Comparison of ENCODE assay signal across 21 cellular contexts in the genomic region with DNA sequence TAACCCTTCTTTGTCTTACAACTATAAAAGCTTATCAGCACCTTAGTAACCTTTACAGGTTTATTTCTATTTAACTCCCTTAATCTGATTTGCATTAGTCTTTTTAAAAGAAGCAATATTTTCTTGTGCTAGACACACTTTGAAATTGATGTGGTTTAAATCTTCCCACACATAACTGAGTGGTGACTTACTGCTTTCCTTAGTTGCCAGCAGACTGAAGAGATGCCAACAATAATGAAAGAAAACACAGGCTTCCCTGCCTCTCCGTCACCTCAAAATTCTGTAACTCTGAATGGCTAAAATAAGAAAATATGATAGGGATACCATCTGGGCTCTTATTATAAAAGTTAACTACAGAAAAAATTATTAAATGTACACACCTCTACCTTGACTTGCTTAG.
DNase-seq lines count a peak whose midpoint lies in the region; ATAC-seq and TF ChIP-seq lines count a peak whose summit lies in the region.
"Had no signal": no experiment of that assay in that cellular context is flagged by ENCODE, and none has a peak within 500 bp of the region (broad histone marks: within the 10 kb centered on the region; RNA-seq: fewer than 3 reads in every experiment).

No MANE protein-coding gene starts in this region.

- TF ChIP-seq CTCF in osteoblast (IDR thresholded peaks at IDR 0.05; ENCODE audit: extremely low read depth, low read depth, low read length): no peak

- H3K4me1 ChIP-seq in osteoblast (ENCODE audit: insufficient read depth, low read length) (peaks cover 13% of the 10 kb centered on the region), SJCRH30 (no peaks in the 10 kb centered on the region)
- H3K4me1 ChIP-seq: BE2C, body of pancreas, Peyer's patch, stomach had no signal

- H3K27ac ChIP-seq in osteoblast (ENCODE audit: low read depth, low read length): peak overlapping the region; percentile 64
- no peak overlapping the region for H3K27ac ChIP-seq in SJCRH30
- H3K27ac ChIP-seq: body of pancreas, esophagus muscularis mucosa, neutrophil, Peyer's patch, stomach had no signal

- H3K79me2 ChIP-seq in osteoblast (ENCODE audit: insufficient read depth, low read length): no peaks in the 10 kb centered on the region

- no peaks in the 10 kb centered on the region for H4K20me1 ChIP-seq in osteoblast (ENCODE audit: insufficient read depth, low read length)

- H3K9me3 ChIP-seq in osteoblast (ENCODE audit: low read depth, low read length): no peaks in the 10 kb centered on the region
- H3K9me3 ChIP-seq in SJCRH30 (replicated peaks): no peaks in the 10 kb centered on the region; the same call in 1 of the 2 replicates
- H3K9me3 ChIP-seq: body of pancreas, neutrophil, Peyer's patch had no signal

- H3K4me3 ChIP-seq in osteoblast (ENCODE audit: insufficient read depth, low read length) (no peak overlapping the region), SJCRH30 (no peak overlapping the region)
- H3K4me3 ChIP-seq: body of pancreas, esophagus muscularis mucosa, Peyer's patch, stomach had no signal

- H3K4me2 ChIP-seq in osteoblast (ENCODE audit: insufficient read depth, low read length): peak overlapping the region; percentile 40

- no peak overlapping the region for H2AFZ ChIP-seq in osteoblast (ENCODE audit: low read length)

- no peak for ATAC-seq in HG03439 (IDR thresholded peaks at IDR 0.05; ENCODE audit: unreplicated experiment)
- ATAC-seq: body of pancreas had no signal

- DNase-seq in AG20443 (ENCODE audit: low spot score): peak; percentile 63
- DNase-seq in M059J (ENCODE audit: low read depth): peak; percentile 79
- peak; percentile 75 for DNase-seq in dedifferentiated amniotic fluid mesenchymal stem cell (ENCODE audit: extremely low spot score)
- peak; percentile 76 for DNase-seq in osteoblast (ENCODE audit: insufficient read length, low spot score, missing footprints)
- no peak for DNase-seq in DMS153 treated with DMSO at 0.1 percent for 48 hours (lab: John Stamatoyannopoulos, UW; ENCODE audit: unreplicated experiment)
- no peak for DNase-seq in SJCRH30
- DNase-seq in superior temporal gyrus (ENCODE audit: extremely low spot score): no peak
- DNase-seq: activated naive CD4-positive, alpha-beta T cell treated with Interleukin-2 at 50 U/mL for 16 hours; activated T-cell treated with anti-CD3 and anti-CD28 coated beads for 4 hours; BE2C; body of pancreas; H7; left cardiac atrium; NCI-H146; NCI-H2227 treated with DMSO at 0.1 percent for 48 hours; Peyer's patch; retina; stomach had no signal

- H3K36me3 ChIP-seq in osteoblast (ENCODE audit: insufficient read depth, low read length) (no peaks in the 10 kb centered on the region), SJCRH30 (no peaks in the 10 kb centered on the region)
- H3K36me3 ChIP-seq: BE2C, esophagus muscularis mucosa, neutrophil, Peyer's patch, stomach had no signal

- H3K27me3 ChIP-seq in osteoblast (ENCODE audit: insufficient read depth, low read length) (no peaks in the 10 kb centered on the region), SJCRH30 (no peaks in the 10 kb centered on the region)
- H3K27me3 ChIP-seq: BE2C, body of pancreas, esophagus muscularis mucosa, neutrophil, Peyer's patch, stomach had no signal

Comparison
In these comparisons a context has a peak if more than half of its experiments do, and no peak if none do; other contexts are left out.
1. DNase-seq: peak in AG20443 (single experiment), M059J (single experiment), dedifferentiated amniotic fluid mesenchymal stem cell (single experiment) and osteoblast (single experiment); none in DMS153 treated with DMSO at 0.1 percent for 48 hours (single experiment), SJCRH30 (0 of 2) and superior temporal gyrus (single experiment).